ENCODE assay signal across 8 cellular contexts in genomic region chr1:161192476-161193465, GRCh38. TPM values are rescaled to one million over a fixed set of nuclear protein-coding genes. Genes with fewer than 3 reads are reported as not detected.
DNase-seq lines count a peak whose midpoint lies in the region; ATAC-seq, FAIRE-seq and TF ChIP-seq lines count a peak whose summit lies in the region.

No MANE protein-coding gene starts in this region.

- intact Hi-C loops in HepG2 (cut with micrococcal nuclease; ENCODE audit: unreplicated experiment) = loop anchor here (1.0 to 2.0 kb wide), 2 partner anchors 182 to 190 kb away; no protein-coding TSS in a partner anchor

- TF ChIP-seq EP300 in HepG2 (IDR thresholded peaks at IDR 0.05; ENCODE audit: low read depth in 2 of 2, low read length in 2 of 2) = no peak
- TF ChIP-seq EP300 in HepG2 (CRISPR knock-in tag; IDR thresholded peaks at IDR 0.05; ENCODE audit: borderline replicate concordance) = no peak

- peak; percentile 85 for FAIRE-seq in HepG2 (lab: Jason Lieb, UNC)

- no peaks in the 10 kb centered on the region for H3K27me3 ChIP-seq in HepG2 (ENCODE audit: control insufficient read depth in 1 of 2, insufficient read depth in 2 of 2, low read length in 2 of 2)

- no TSS peak for BruUV-seq in HepG2 (replicated peaks; lab: Mats Ljungman, UMichigan)

- CTCF ChIA-PET in HepG2 (lab: Yijun Ruan, JAX; ENCODE audit: low intra/inter-chr PET ratio, low total read pairs) = interaction anchor here (0.8 to 1.7 kb wide), 5 partner anchors 17 to 189 kb away, joined by 3 to 15 read pairs (median 7); partner anchors contain the start of gene TOMM40L

- DNase-seq in NCI-H446 treated with DMSO at 0.1 percent for 48 hours (lab: John Stamatoyannopoulos, UW) = peak; percentile 56
- peak; percentile 54 for DNase-seq in activated CD4-positive, CD25-positive, alpha-beta regulatory T cell treated with anti-CD3 and anti-CD28 coated beads, Interleukin-2, amount 50 U/mL, for 72 hours
- DNase-seq in cerebellar cortex (ENCODE audit: low spot score) = peak; percentile 78
- peak; percentile 72 for DNase-seq in HepG2 (ENCODE audit: low spot score)
- DNase-seq in stimulated activated CD4-positive, alpha-beta T cell treated with anti-CD3 and anti-CD28 coated beads, TNF-alpha, amount 100 ng/mL, for 24 hours (ENCODE audit: low read depth in 3 of 3) = peak in 2 of 3 experiments; percentile 51 to 54

- H3K27ac ChIP-seq in HepG2 (ENCODE audit: extremely low read length, insufficient read depth, low read length) = no peak overlapping the region

- TF ChIP-seq POLR2A in HepG2 (IDR thresholded peaks at IDR 0.05; ENCODE audit: insufficient read depth in 1 of 2, low read depth in 2 of 2, low read length in 2 of 2) = no peak

- H4K20me1 ChIP-seq in HepG2 (ENCODE audit: insufficient read depth, low read length) = no peaks in the 10 kb centered on the region

- H3K4me2 ChIP-seq in HepG2 (ENCODE audit: low read depth, low read length) = no peak overlapping the region; the same call in 1 of the 2 replicates

- TF ChIP-seq CTCF in GM12874 (IDR thresholded peaks at IDR 0.05; ENCODE audit: insufficient read depth, low read depth, low read length) = peak; percentile 92
- peak; percentile 92 for TF ChIP-seq CTCF in HepG2 (CRISPR knock-in tag; IDR thresholded peaks at IDR 0.05)

- ATAC-seq in HG03175 (IDR thresholded peaks at IDR 0.05; ENCODE audit: unreplicated experiment) (peak; percentile 73), HepG2 (peak; percentile 85), HG03565 (IDR thresholded peaks at IDR 0.05; ENCODE audit: unreplicated experiment) (no peak)

- H3K9ac ChIP-seq in HepG2 (ENCODE audit: insufficient read depth, low read depth, low read length) = no peak overlapping the region

- POLR2A ChIA-PET in HepG2 (lab: Yijun Ruan, JAX) = interaction anchor here (1.1 kb wide), 1 partner anchor 10 kb away, joined by 5 read pairs; the partner anchor contains the start of gene NDUFS2

- WGBS in HepG2 (ENCODE audit: low lambda C conversion rate) = 51% methylated on average over 9 of the region's 15 CpGs

- peaks cover 30% of the 10 kb centered on the region for H3K4me1 ChIP-seq in HepG2 (ENCODE audit: insufficient read depth, low read length)

- no peaks in the 10 kb centered on the region for H3K9me3 ChIP-seq in HepG2 (ENCODE audit: low read length)

- H3K36me3 ChIP-seq in HepG2 (replicated peaks in 1 of 2; ENCODE audit: control insufficient read depth in 1 of 2, insufficient read depth in 2 of 2, low read length in 2 of 2) = no peaks in the 10 kb centered on the region; a peak in 1 of 5 replicates

- no peak overlapping the region for H2AFZ ChIP-seq in HepG2 (ENCODE audit: low read length)

- H3K79me2 ChIP-seq in HepG2 (ENCODE audit: insufficient read depth, low read length) = no peaks in the 10 kb centered on the region

- H3K4me3 ChIP-seq in HepG2 (replicated peaks in 1 of 3; ENCODE audit: insufficient read depth in 1 of 3, low read depth in 2 of 3, low read length in 3 of 3) = no peak overlapping the region

- in situ Hi-C loops in HepG2 (cut with HindIII; ENCODE audit: extremely low pct_ligation_motif_present, low pct_unique_long_range_greater_than_20kb) = no loop called here

- TF ChIP-seq RAD21 in HepG2 (CRISPR knock-in tag; IDR thresholded peaks at IDR 0.05) = peak; percentile 79

RNA-seq across cellular contexts. Expression of gene ADAMTS4, which starts 6.1 kb away (rescaled TPM):
- 0.73 and 1.7 TPM in 2 replicates for total RNA-seq in HepG2 (2016; rRNA removed; fragmentation: Illumina TruSeq; extraction: Trizol)
- total RNA-seq in HepG2 (2016; cell fraction: cytosol; rRNA removed; fragmentation: Illumina TruSeq; extraction: Trizol; ENCODE audit: low read depth) = 0.10 and 0.18 TPM in 2 replicates
- 0.56 and 0.93 TPM in 2 replicates for total RNA-seq in HepG2 (2016; cell fraction: insoluble cytoplasmic fraction; rRNA removed; fragmentation: Illumina TruSeq; extraction: Trizol)
- 0.14 and 0.62 TPM in 2 replicates for total RNA-seq in HepG2 (2016; cell fraction: membrane; rRNA removed; fragmentation: Illumina TruSeq; extraction: Trizol)
- total RNA-seq in HepG2 (2016; cell fraction: nucleus; rRNA removed; fragmentation: Illumina TruSeq; extraction: Trizol) = 1.6 and 2.4 TPM in 2 replicates
- polyA plus RNA-seq in HepG2 (2011; rRNA removed) = 0.51 and 0.56 TPM in 2 replicates
- 0.26 and 0.35 TPM in 2 replicates for polyA plus RNA-seq in HepG2 (2011; cell fraction: cytosol; rRNA removed)
- polyA plus RNA-seq in HepG2 (2011; cell fraction: nucleus; rRNA removed) = 1.1 and 1.3 TPM in 2 replicates
- 0.31 and 0.45 TPM in 2 replicates for polyA plus RNA-seq in HepG2 (2012)
- 0.01 TPM in 1 of 2 replicates, not detected in the other for polyA plus RNA-seq in HepG2 (2016; cell fraction: cytosol; fragmentation: Illumina TruSeq; extraction: Trizol; ENCODE audit: low read depth)
- 0.37 and 0.45 TPM in 2 replicates for polyA plus RNA-seq in HepG2 (2016; cell fraction: insoluble cytoplasmic fraction; fragmentation: Illumina TruSeq; extraction: Trizol; ENCODE audit: low read depth)
- polyA plus RNA-seq in HepG2 (2016; cell fraction: membrane; fragmentation: Illumina TruSeq; extraction: Trizol; ENCODE audit: low read depth) = 0.03 and 0.30 TPM in 2 replicates
- polyA plus RNA-seq in HepG2 (2016; cell fraction: nucleus; fragmentation: Illumina TruSeq; extraction: Trizol; ENCODE audit: insufficient read depth, low read depth) = 1.0 and 2.5 TPM in 2 replicates
- polyA minus RNA-seq in HepG2 (2011; rRNA and poly(A)+ RNA removed; ENCODE audit: low replicate concordance) = 0.87 and 3.5 TPM in 2 replicates
- 0.69 and 0.97 TPM in 2 replicates for polyA minus RNA-seq in HepG2 (2011; cell fraction: cytosol; rRNA and poly(A)+ RNA removed)
- 1.8 and 2.2 TPM in 2 replicates for polyA minus RNA-seq in HepG2 (2011; cell fraction: nucleus; rRNA and poly(A)+ RNA removed)

RNA-seq across cellular contexts. Expression of gene NDUFS2, which starts 9.4 kb away (rescaled TPM):
- 118 and 129 TPM in 2 replicates for total RNA-seq in HepG2 (2016; rRNA removed; fragmentation: Illumina TruSeq; extraction: Trizol)
- total RNA-seq in HepG2 (2016; cell fraction: cytosol; rRNA removed; fragmentation: Illumina TruSeq; extraction: Trizol; ENCODE audit: low read depth) = 18.0 and 20.7 TPM in 2 replicates
- total RNA-seq in HepG2 (2016; cell fraction: insoluble cytoplasmic fraction; rRNA removed; fragmentation: Illumina TruSeq; extraction: Trizol) = 121 and 133 TPM in 2 replicates
- 28.4 and 30.2 TPM in 2 replicates for total RNA-seq in HepG2 (2016; cell fraction: membrane; rRNA removed; fragmentation: Illumina TruSeq; extraction: Trizol)
- 63.0 and 65.1 TPM in 2 replicates for total RNA-seq in HepG2 (2016; cell fraction: nucleus; rRNA removed; fragmentation: Illumina TruSeq; extraction: Trizol)
- 70.1 and 89.9 TPM in 2 replicates for polyA plus RNA-seq in HepG2 (2011; rRNA removed)
- polyA plus RNA-seq in HepG2 (2011; cell fraction: cytosol; rRNA removed) = 52.3 and 72.4 TPM in 2 replicates
- polyA plus RNA-seq in HepG2 (2011; cell fraction: nucleus; rRNA removed) = 87.4 and 104 TPM in 2 replicates
- 117 and 118 TPM in 2 replicates for polyA plus RNA-seq in HepG2 (2012)
- polyA plus RNA-seq in HepG2 (2016; cell fraction: cytosol; fragmentation: Illumina TruSeq; extraction: Trizol; ENCODE audit: low read depth) = 14.3 and 16.0 TPM in 2 replicates
- 134 and 145 TPM in 2 replicates for polyA plus RNA-seq in HepG2 (2016; cell fraction: insoluble cytoplasmic fraction; fragmentation: Illumina TruSeq; extraction: Trizol; ENCODE audit: low read depth)
- polyA plus RNA-seq in HepG2 (2016; cell fraction: membrane; fragmentation: Illumina TruSeq; extraction: Trizol; ENCODE audit: low read depth) = 18.1 and 20.3 TPM in 2 replicates
- 89.9 and 92.0 TPM in 2 replicates for polyA plus RNA-seq in HepG2 (2016; cell fraction: nucleus; fragmentation: Illumina TruSeq; extraction: Trizol; ENCODE audit: insufficient read depth, low read depth)
- 158 and 259 TPM in 2 replicates for polyA minus RNA-seq in HepG2 (2011; rRNA and poly(A)+ RNA removed; ENCODE audit: low replicate concordance)
- polyA minus RNA-seq in HepG2 (2011; cell fraction: cytosol; rRNA and poly(A)+ RNA removed) = 53.5 and 76.1 TPM in 2 replicates
- 67.2 and 85.7 TPM in 2 replicates for polyA minus RNA-seq in HepG2 (2011; cell fraction: nucleus; rRNA and poly(A)+ RNA removed)

RNA-seq across cellular contexts. Expression of gene B4GALT3, which starts 15.5 kb away (rescaled TPM):
- total RNA-seq in HepG2 (2016; rRNA removed; fragmentation: Illumina TruSeq; extraction: Trizol) = 26.7 and 35.6 TPM in 2 replicates
- total RNA-seq in HepG2 (2016; cell fraction: cytosol; rRNA removed; fragmentation: Illumina TruSeq; extraction: Trizol; ENCODE audit: low read depth) = 39.7 and 51.0 TPM in 2 replicates
- total RNA-seq in HepG2 (2016; cell fraction: insoluble cytoplasmic fraction; rRNA removed; fragmentation: Illumina TruSeq; extraction: Trizol) = 25.1 and 39.5 TPM in 2 replicates
- total RNA-seq in HepG2 (2016; cell fraction: membrane; rRNA removed; fragmentation: Illumina TruSeq; extraction: Trizol) = 75.0 and 83.4 TPM in 2 replicates
- 20.7 and 25.9 TPM in 2 replicates for total RNA-seq in HepG2 (2016; cell fraction: nucleus; rRNA removed; fragmentation: Illumina TruSeq; extraction: Trizol)
- 40.4 and 45.0 TPM in 2 replicates for polyA plus RNA-seq in HepG2 (2011; rRNA removed)
- polyA plus RNA-seq in HepG2 (2011; cell fraction: cytosol; rRNA removed) = 39.3 and 49.3 TPM in 2 replicates
- 59.7 and 62.7 TPM in 2 replicates for polyA plus RNA-seq in HepG2 (2011; cell fraction: nucleus; rRNA removed)
- polyA plus RNA-seq in HepG2 (2012) = 32.3 and 39.7 TPM in 2 replicates
- polyA plus RNA-seq in HepG2 (2016; cell fraction: cytosol; fragmentation: Illumina TruSeq; extraction: Trizol; ENCODE audit: low read depth) = 63.3 and 71.3 TPM in 2 replicates
- polyA plus RNA-seq in HepG2 (2016; cell fraction: insoluble cytoplasmic fraction; fragmentation: Illumina TruSeq; extraction: Trizol; ENCODE audit: low read depth) = 30.8 and 33.0 TPM in 2 replicates
- 80.0 and 82.5 TPM in 2 replicates for polyA plus RNA-seq in HepG2 (2016; cell fraction: membrane; fragmentation: Illumina TruSeq; extraction: Trizol; ENCODE audit: low read depth)
- polyA plus RNA-seq in HepG2 (2016; cell fraction: nucleus; fragmentation: Illumina TruSeq; extraction: Trizol; ENCODE audit: insufficient read depth, low read depth) = 46.9 and 48.9 TPM in 2 replicates
- 34.0 and 38.8 TPM in 2 replicates for polyA minus RNA-seq in HepG2 (2011; rRNA and poly(A)+ RNA removed; ENCODE audit: low replicate concordance)
- 15.9 and 20.7 TPM in 2 replicates for polyA minus RNA-seq in HepG2 (2011; cell fraction: cytosol; rRNA and poly(A)+ RNA removed)
- polyA minus RNA-seq in HepG2 (2011; cell fraction: nucleus; rRNA and poly(A)+ RNA removed) = 11.6 and 17.4 TPM in 2 replicates

RNA-seq across cellular contexts. Expression of gene FCER1G, which starts 22.3 kb away (rescaled TPM):
- total RNA-seq in HepG2 (2016; rRNA removed; fragmentation: Illumina TruSeq; extraction: Trizol) = 1.3 and 1.5 TPM in 2 replicates
- total RNA-seq in HepG2 (2016; cell fraction: cytosol; rRNA removed; fragmentation: Illumina TruSeq; extraction: Trizol; ENCODE audit: low read depth) = 2.0 and 3.3 TPM in 2 replicates
- total RNA-seq in HepG2 (2016; cell fraction: insoluble cytoplasmic fraction; rRNA removed; fragmentation: Illumina TruSeq; extraction: Trizol) = 0.74 and 1.1 TPM in 2 replicates
- total RNA-seq in HepG2 (2016; cell fraction: membrane; rRNA removed; fragmentation: Illumina TruSeq; extraction: Trizol) = 0.87 and 1.3 TPM in 2 replicates
- 1.1 TPM in 1 of 2 replicates, not detected in the other for total RNA-seq in HepG2 (2016; cell fraction: nucleus; rRNA removed; fragmentation: Illumina TruSeq; extraction: Trizol)
- 4.7 and 6.4 TPM in 2 replicates for polyA plus RNA-seq in HepG2 (2011; rRNA removed)
- 3.0 and 4.5 TPM in 2 replicates for polyA plus RNA-seq in HepG2 (2011; cell fraction: cytosol; rRNA removed)
- polyA plus RNA-seq in HepG2 (2011; cell fraction: nucleus; rRNA removed) = 2.7 and 3.0 TPM in 2 replicates
- 2.5 and 4.9 TPM in 2 replicates for polyA plus RNA-seq in HepG2 (2012)
- polyA plus RNA-seq in HepG2 (2016; cell fraction: cytosol; fragmentation: Illumina TruSeq; extraction: Trizol; ENCODE audit: low read depth) = 1.8 and 2.9 TPM in 2 replicates
- 3.0 and 3.5 TPM in 2 replicates for polyA plus RNA-seq in HepG2 (2016; cell fraction: insoluble cytoplasmic fraction; fragmentation: Illumina TruSeq; extraction: Trizol; ENCODE audit: low read depth)
- polyA plus RNA-seq in HepG2 (2016; cell fraction: membrane; fragmentation: Illumina TruSeq; extraction: Trizol; ENCODE audit: low read depth) = 2.1 and 3.2 TPM in 2 replicates
- polyA plus RNA-seq in HepG2 (2016; cell fraction: nucleus; fragmentation: Illumina TruSeq; extraction: Trizol; ENCODE audit: insufficient read depth, low read depth) = 3.8 and 3.9 TPM in 2 replicates
- 3.2 TPM in 1 of 2 replicates, not detected in the other for polyA minus RNA-seq in HepG2 (2011; rRNA and poly(A)+ RNA removed; ENCODE audit: low replicate concordance)
- 1.2 TPM in 1 of 2 replicates, not detected in the other for polyA minus RNA-seq in HepG2 (2011; cell fraction: cytosol; rRNA and poly(A)+ RNA removed)
- 2.4 and 2.5 TPM in 2 replicates for polyA minus RNA-seq in HepG2 (2011; cell fraction: nucleus; rRNA and poly(A)+ RNA removed)

RNA-seq across cellular contexts. Expression of gene PPOX, which starts 26.5 kb away (rescaled TPM):
- 13.0 and 15.5 TPM in 2 replicates for total RNA-seq in HepG2 (2016; rRNA removed; fragmentation: Illumina TruSeq; extraction: Trizol)
- 3.1 and 3.7 TPM in 2 replicates for total RNA-seq in HepG2 (2016; cell fraction: cytosol; rRNA removed; fragmentation: Illumina TruSeq; extraction: Trizol; ENCODE audit: low read depth)
- total RNA-seq in HepG2 (2016; cell fraction: insoluble cytoplasmic fraction; rRNA removed; fragmentation: Illumina TruSeq; extraction: Trizol) = 12.8 and 14.3 TPM in 2 replicates
- 3.1 and 5.2 TPM in 2 replicates for total RNA-seq in HepG2 (2016; cell fraction: membrane; rRNA removed; fragmentation: Illumina TruSeq; extraction: Trizol)
- total RNA-seq in HepG2 (2016; cell fraction: nucleus; rRNA removed; fragmentation: Illumina TruSeq; extraction: Trizol) = 13.9 and 14.4 TPM in 2 replicates
- 25.2 and 27.7 TPM in 2 replicates for polyA plus RNA-seq in HepG2 (2011; rRNA removed)
- 10.4 and 16.6 TPM in 2 replicates for polyA plus RNA-seq in HepG2 (2011; cell fraction: cytosol; rRNA removed)
- polyA plus RNA-seq in HepG2 (2011; cell fraction: nucleus; rRNA removed) = 73.0 and 77.7 TPM in 2 replicates
- polyA plus RNA-seq in HepG2 (2012) = 11.1 and 11.9 TPM in 2 replicates
- 1.2 and 1.9 TPM in 2 replicates for polyA plus RNA-seq in HepG2 (2016; cell fraction: cytosol; fragmentation: Illumina TruSeq; extraction: Trizol; ENCODE audit: low read depth)
- 7.2 and 7.7 TPM in 2 replicates for polyA plus RNA-seq in HepG2 (2016; cell fraction: insoluble cytoplasmic fraction; fragmentation: Illumina TruSeq; extraction: Trizol; ENCODE audit: low read depth)
- 1.7 and 4.1 TPM in 2 replicates for polyA plus RNA-seq in HepG2 (2016; cell fraction: membrane; fragmentation: Illumina TruSeq; extraction: Trizol; ENCODE audit: low read depth)
- 32.1 and 34.2 TPM in 2 replicates for polyA plus RNA-seq in HepG2 (2016; cell fraction: nucleus; fragmentation: Illumina TruSeq; extraction: Trizol; ENCODE audit: insufficient read depth, low read depth)
- 26.5 and 36.9 TPM in 2 replicates for polyA minus RNA-seq in HepG2 (2011; rRNA and poly(A)+ RNA removed; ENCODE audit: low replicate concordance)
- 4.8 and 8.6 TPM in 2 replicates for polyA minus RNA-seq in HepG2 (2011; cell fraction: cytosol; rRNA and poly(A)+ RNA removed)
- 17.8 and 19.4 TPM in 2 replicates for polyA minus RNA-seq in HepG2 (2011; cell fraction: nucleus; rRNA and poly(A)+ RNA removed)
